10 cellular contexts compared by ENCODE assay signal in genomic region chr11:110311783-110312578, GRCh38. TPM values are rescaled to one million over a fixed set of nuclear protein-coding genes. Genes with fewer than 3 reads are reported as not detected.
DNase-seq lines count a peak whose midpoint lies in the region; ATAC-seq and TF ChIP-seq lines count a peak whose summit lies in the region.
"Had no signal": no experiment of that assay in that cellular context is flagged by ENCODE, and none has a peak within 500 bp of the region (broad histone marks: within the 10 kb centered on the region; RNA-seq: fewer than 3 reads in every experiment).

No MANE protein-coding gene starts in this region.

- H3K4me1 Mint-ChIP-seq in Caco-2 (ENCODE audit: low read depth, unreplicated experiment) = peaks cover 19% of the 10 kb centered on the region
- peaks cover 12% of the 10 kb centered on the region for H3K4me1 Mint-ChIP-seq in activated naive CD8-positive, alpha-beta T cell treated with anti-CD3 and anti-CD28 coated beads for 36 hours

- CTCF ChIA-PET in Caco-2 (lab: Charles Lee) (no interaction called here), HCT116 (lab: Charles Lee) (interaction anchor here (0.7 kb wide), 1 partner anchor 8 kb away, joined by 4 read pairs; no protein-coding TSS in a partner anchor)

- H3K79me2 ChIP-seq in HCT116 (ENCODE audit: insufficient read depth, low read length) = no peaks in the 10 kb centered on the region

- no peaks in the 10 kb centered on the region for H4K20me1 ChIP-seq in HCT116 (ENCODE audit: insufficient read depth)

- H2AFZ ChIP-seq in HCT116 (ENCODE audit: low read depth, low read length, poor library complexity, severe bottlenecking) = peak overlapping the region; percentile 66

- peaks cover 5% of the 10 kb centered on the region for H3K27me3 Mint-ChIP-seq in Caco-2 (ENCODE audit: insufficient read depth, unreplicated experiment)
- H3K27me3 Mint-ChIP-seq in activated naive CD8-positive, alpha-beta T cell treated with anti-CD3 and anti-CD28 coated beads for 36 hours = peaks cover 7% of the 10 kb centered on the region

- no peaks in the 10 kb centered on the region for H3K36me3 ChIP-seq in Caco-2 (ENCODE audit: control insufficient read depth, insufficient read depth, low read length)
- H3K36me3 ChIP-seq in HCT116 (ENCODE audit: control insufficient read depth in 1 of 2, insufficient read depth in 2 of 2, low read length in 2 of 2) = no peaks in the 10 kb centered on the region

- no peaks in the 10 kb centered on the region for H3K9me3 ChIP-seq in Caco-2
- H3K9me3 ChIP-seq in HCT116 (ENCODE audit: control insufficient read depth in 1 of 2, insufficient read depth in 1 of 2, low read depth in 1 of 2, low read length in 2 of 2) = no peaks in the 10 kb centered on the region

- no peak for TF ChIP-seq CTCF in Caco-2 (IDR thresholded peaks at IDR 0.05; ENCODE audit: insufficient read depth in 1 of 2, low read depth in 1 of 2, low read length in 1 of 2, severe bottlenecking in 1 of 2, unreplicated experiment in 1 of 2)
- no peak for TF ChIP-seq CTCF in HCT116 (IDR thresholded peaks at IDR 0.05 in 2 of 3, conservative IDR thresholded peaks at IDR 0.05 in 1 of 3; ENCODE audit: borderline replicate concordance in 1 of 3, insufficient read depth in 1 of 3, low read depth in 2 of 3, low read length in 2 of 3)

- no peak overlapping the region for H3K27ac ChIP-seq in HCT116 (ENCODE audit: low read depth, low read length)

- RAD21 ChIA-PET in HCT116 (lab: Charles Lee; ENCODE audit: low non-redundant PET in 1 of 2, low total read pairs in 2 of 2, uncharacterized antibody in 2 of 2, unreplicated experiment in 2 of 2) = no interaction called here

- BruUV-seq in Caco-2 (replicated peaks; lab: Mats Ljungman, UMichigan) = no TSS peak
- BruUV-seq in HCT116 (replicated peaks; lab: Mats Ljungman, UMichigan) = no TSS peak

- DNase-seq in Caco-2 (no peak), HCT116 (ENCODE audit: low read depth, low spot score) (no peak), kidney tubule cell (ENCODE audit: low spot score) (peak; percentile 24), SIG-M5 (lab: John Stamatoyannopoulos, UW) (no peak)
- DNase-seq in activated naive CD8-positive, alpha-beta T cell treated with anti-CD3 and anti-CD28 coated beads for 36 hours = no peak
- no peak for DNase-seq in stimulated activated naive CD4-positive, alpha-beta T cell treated with Interleukin-2 at 50 U/mL for 16 hours (lab: John Stamatoyannopoulos, UW)
- DNase-seq: NCI-H2171 treated with DMSO at 0.1 percent for 48 hours had no signal

- H3K9ac ChIP-seq in HCT116 (ENCODE audit: low read length) = no peak overlapping the region

- no peak overlapping the region for H3K4me3 Mint-ChIP-seq in Caco-2 (ENCODE audit: unreplicated experiment)
- H3K4me3 Mint-ChIP-seq in activated naive CD8-positive, alpha-beta T cell treated with anti-CD3 and anti-CD28 coated beads for 36 hours = no peak overlapping the region
- H3K4me3 Mint-ChIP-seq: T-helper 1 cell treated with Interleukin-12 subunit alpha and Interleukin-12 subunit beta and Interleukin-4 antibody, amounts not matched to agents 30 μg/mL and 1 μg/mL, for 36 hours had no signal

- TF ChIP-seq POLR2A in HCT116 (IDR thresholded peaks at IDR 0.05; ENCODE audit: borderline replicate concordance, extremely low read depth, insufficient read depth, insufficient read length) = no peak

- no peak for TF ChIP-seq RAD21 in HCT116 (IDR thresholded peaks at IDR 0.05; ENCODE audit: low read depth)

- H3K4me1 ChIP-seq in Caco-2 (peaks cover 23% of the 10 kb centered on the region), HCT116 (ENCODE audit: control insufficient read depth in 1 of 2, insufficient read depth in 2 of 2, low read length in 2 of 2) (peaks cover 5 to 14% of the 10 kb centered on the region in 2 experiments; a peak in 3 of 4 replicates)

- no peaks in the 10 kb centered on the region for H3K9me2 ChIP-seq in HCT116 (ENCODE audit: insufficient read depth)

- H3K36me3 Mint-ChIP-seq in Caco-2 (ENCODE audit: insufficient read depth, unreplicated experiment) = no peaks in the 10 kb centered on the region
- H3K36me3 Mint-ChIP-seq in activated naive CD8-positive, alpha-beta T cell treated with anti-CD3 and anti-CD28 coated beads for 36 hours = no peaks in the 10 kb centered on the region

- peak overlapping the region; percentile 63 for H3K27ac Mint-ChIP-seq in Caco-2 (ENCODE audit: unreplicated experiment)
- peak overlapping the region; percentile 82 for H3K27ac Mint-ChIP-seq in activated naive CD8-positive, alpha-beta T cell treated with anti-CD3 and anti-CD28 coated beads for 36 hours
- H3K27ac Mint-ChIP-seq: T-helper 1 cell treated with Interleukin-12 subunit alpha and Interleukin-12 subunit beta and Interleukin-4 antibody, amounts not matched to agents 30 μg/mL and 1 μg/mL, for 36 hours had no signal

- H3K9me3 Mint-ChIP-seq in Caco-2 (ENCODE audit: unreplicated experiment) = no peaks in the 10 kb centered on the region
- no peaks in the 10 kb centered on the region for H3K9me3 Mint-ChIP-seq in activated naive CD8-positive, alpha-beta T cell treated with anti-CD3 and anti-CD28 coated beads for 36 hours
- H3K9me3 Mint-ChIP-seq: T-helper 1 cell treated with Interleukin-12 subunit alpha and Interleukin-12 subunit beta and Interleukin-4 antibody, amounts not matched to agents 30 μg/mL and 1 μg/mL, for 36 hours had no signal

- POLR2A ChIA-PET in Caco-2 (lab: Charles Lee) (no interaction called here), HCT116 (lab: Charles Lee) (no interaction called here)

- ATAC-seq in HCT116 (no peak), GM18498 (IDR thresholded peaks at IDR 0.05; ENCODE audit: unreplicated experiment) (no peak), HG02885 (IDR thresholded peaks at IDR 0.05; ENCODE audit: poor library complexity, unreplicated experiment) (no peak)

- H3K4me3 ChIP-seq in Caco-2 (ENCODE audit: low read depth, low read length) (no peak overlapping the region), HCT116 (replicated peaks in 1 of 2; ENCODE audit: low read depth in 1 of 2, low read length in 2 of 2) (no peak overlapping the region)

- intact Hi-C loops in Caco-2 (cut with micrococcal nuclease; ENCODE audit: unreplicated experiment) (loop anchor here (1.0 kb wide), 1 partner anchor 45 kb away; no protein-coding TSS in a partner anchor), HCT116 (cut with micrococcal nuclease) (no loop called here)

- H3K4me2 ChIP-seq in HCT116 (ENCODE audit: low read length) = peak overlapping the region; percentile 18; the same call in 1 of the 2 replicates

- no peaks in the 10 kb centered on the region; the same call in 1 of the 2 replicates for H3K27me3 ChIP-seq in Caco-2 (replicated peaks; ENCODE audit: control insufficient read depth, insufficient read depth, low read length)
- no peaks in the 10 kb centered on the region for H3K27me3 ChIP-seq in HCT116 (ENCODE audit: insufficient read depth, low read length)

TF ChIP-seq in HCT116, 20 proteins besides CTCF, POLR2A, EP300 and RAD21:
- TF ChIP-seq FOSL1 (IDR thresholded peaks at IDR 0.05; ENCODE audit: low read depth) = 0 out of 2 replicates have a peak, but pooled peaks have one; percentile 13
- TF ChIP-seq JUND (IDR thresholded peaks at IDR 0.05) = no peak

RNA-seq across cellular contexts. Expression of gene RDX, which starts 15.6 kb away (rescaled TPM):
- total RNA-seq in Caco-2 (2022) = 250 and 251 TPM in 2 replicates
- total RNA-seq in HCT116 (2021; ENCODE audit: unreplicated experiment) = 131 TPM
- polyA plus RNA-seq in HCT116 (2012) = 36.4 and 47.0 TPM in 2 replicates
- total RNA-seq in activated naive CD8-positive, alpha-beta T cell treated with anti-CD3 and anti-CD28 coated beads for 36 hours = 10 to 100 TPM; 33.7 to 35.6 TPM
